Comparison of ENCODE assay signal across 10 cellular contexts in the genomic region with DNA sequence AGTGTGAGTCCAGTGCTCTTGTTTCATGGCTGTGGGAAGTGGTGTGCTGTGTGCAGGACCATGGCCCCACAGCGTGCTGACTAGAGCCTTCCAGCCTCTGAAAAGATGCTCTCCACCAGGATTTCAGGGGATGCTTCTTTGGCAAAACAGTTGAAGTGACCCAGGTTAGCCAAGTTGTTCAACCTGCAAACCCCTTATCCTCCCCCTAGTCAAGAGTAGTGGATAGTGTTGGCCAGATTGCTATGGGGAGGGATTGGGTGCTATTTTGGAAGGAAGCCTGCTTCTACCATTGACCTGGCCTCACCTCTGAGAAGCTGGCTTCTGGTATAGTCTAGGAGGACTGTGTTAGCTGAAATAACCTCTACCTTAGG. TPM values are rescaled to one million over a fixed set of nuclear protein-coding genes. Genes with fewer than 3 reads are reported as not detected.
DNase-seq lines count a peak whose midpoint lies in the region; ATAC-seq, FAIRE-seq and TF ChIP-seq lines count a peak whose summit lies in the region.
"Had no signal": no experiment of that assay in that cellular context is flagged by ENCODE, and none has a peak within 500 bp of the region (broad histone marks: within the 10 kb centered on the region; RNA-seq: fewer than 3 reads in every experiment).

No MANE protein-coding gene starts in this region.

- H3K27ac ChIP-seq in heart right ventricle (peak overlapping the region in 7 of 10 donors; percentile 27 to 89 (median 88)), mesodermal cell (ENCODE audit: low read depth, low read length, severe bottlenecking) (no peak overlapping the region), uterus (peak overlapping the region; percentile 89 to 91), H9 (ENCODE audit: insufficient read length, low read depth, low read length) (no peak overlapping the region)

- no peak overlapping the region for H4K8ac ChIP-seq in H9 (replicated peaks; ENCODE audit: insufficient read length, low read depth, low read length)

- 62 to 64% methylated on average over 1 of the region's 1 CpG for WGBS in heart right ventricle, 2 donors
- 100% methylated on average over 1 of the region's 1 CpG; no CpG with 5 or more reads in 1 of the 2 experiments for WGBS in mesodermal cell (ENCODE audit: insufficient coverage in 2 of 2), 2 experiments
- no CpG with 5 or more reads among the region's 1 CpG for WGBS in H9 (ENCODE audit: extremely low coverage, insufficient read length, low lambda C conversion rate)

- H3K9me3 Mint-ChIP-seq in H9, result no peaks in the 10 kb centered on the region

- no peak overlapping the region for H2AK5ac ChIP-seq in H9 (ENCODE audit: insufficient read length, low read length)

- no peak for TF ChIP-seq POLR2A in uterus (IDR thresholded peaks at IDR 0.05)

- no peak overlapping the region for H3K4ac ChIP-seq in H9 (ENCODE audit: low read depth, low read length)

- no peak for ATAC-seq in heart right ventricle
- ATAC-seq in Right ventricle myocardium superior (ENCODE audit: poor library complexity), result no peak
- no peak for ATAC-seq in HG03439 (IDR thresholded peaks at IDR 0.05; ENCODE audit: unreplicated experiment)

- no peak for FAIRE-seq in bronchial epithelial cell (lab: Jason Lieb, UNC)
- FAIRE-seq: islet of Langerhans had no signal

- H2AFZ ChIP-seq in H9 (ENCODE audit: low read length), result no peak overlapping the region

- TF ChIP-seq CTCF in heart right ventricle (IDR thresholded peaks at IDR 0.05) (no peak), bronchial epithelial cell (IDR thresholded peaks at IDR 0.05; ENCODE audit: insufficient read depth, low read length, severe bottlenecking) (no peak), uterus (IDR thresholded peaks at IDR 0.05) (no peak), H9 (conservative IDR thresholded peaks at IDR 0.05) (no peak)

- H2BK120ac ChIP-seq in H9 (ENCODE audit: low read depth, low read length, poor library complexity, severe bottlenecking), result no peak overlapping the region

- peaks cover 12% of the 10 kb centered on the region for H3K23me2 ChIP-seq in H9 (ENCODE audit: insufficient read length, low read depth, low read length, poor library complexity, severe bottlenecking)

- DNase-seq in heart right ventricle, result no peak
- DNase-seq in Right ventricle myocardium superior, result no peak
- no peak for DNase-seq in bronchial epithelial cell (ENCODE audit: low read depth)
- DNase-seq in uterus, result no peak
- DNase-seq in activated gamma-delta T cell treated with Interleukin-2 at 50 U/mL for 16 hours, result no peak
- DNase-seq in H9, result no peak
- DNase-seq: NCI-H446 treated with DMSO at 0.1 percent for 48 hours had no signal

- H3K9me3 ChIP-seq in heart right ventricle (no peaks in the 10 kb centered on the region), mesodermal cell (ENCODE audit: control insufficient read depth, low read length) (no peaks in the 10 kb centered on the region), uterus (no peaks in the 10 kb centered on the region), H9 (ENCODE audit: control insufficient read depth, low read depth, low read length) (no peaks in the 10 kb centered on the region)

- H3K79me2 ChIP-seq in H9 (ENCODE audit: insufficient read depth, low read length), result no peaks in the 10 kb centered on the region

- no peaks in the 10 kb centered on the region for H3K36me3 Mint-ChIP-seq in H9 (ENCODE audit: insufficient read depth in 1 of 3, low read depth in 3 of 3)

- H3K4me1 ChIP-seq in heart right ventricle (peaks cover 14 to 65% (median 45%) of the 10 kb centered on the region in 9 donors), mesodermal cell (ENCODE audit: control insufficient read depth, insufficient read depth, low read length, poor library complexity, severe bottlenecking) (peaks cover 29% of the 10 kb centered on the region), uterus (peaks cover 0 to 5% of the 10 kb centered on the region in 2 donors), H9 (ENCODE audit: insufficient read depth, low read length) (no peaks in the 10 kb centered on the region)

- H2BK15ac ChIP-seq in H9 (ENCODE audit: low read depth, low read length), result no peak overlapping the region

- H3K14ac ChIP-seq in H9 (ENCODE audit: insufficient read depth, low read length), result no peak overlapping the region

- H2BK20ac ChIP-seq in H9 (ENCODE audit: low read depth, low read length, poor library complexity, severe bottlenecking), result no peak overlapping the region

- H4K5ac ChIP-seq in H9 (ENCODE audit: insufficient read length, low read depth, low read length), result no peak overlapping the region

- no peak overlapping the region for H3K23ac ChIP-seq in H9 (ENCODE audit: insufficient read length, low read depth, low read length)

- H3K4me2 ChIP-seq in H9 (ENCODE audit: insufficient read depth, insufficient read length, low read length), result no peak overlapping the region

- no peak overlapping the region for H4K91ac ChIP-seq in H9 (ENCODE audit: insufficient read length, low read depth, low read length)

- H3K4me1 Mint-ChIP-seq in H9, result peaks cover 8 to 9% of the 10 kb centered on the region in 2 experiments

- peaks cover 0 to 4% (median 0%) of the 10 kb centered on the region in 9 donors for H3K36me3 ChIP-seq in heart right ventricle
- H3K36me3 ChIP-seq in bronchial epithelial cell (ENCODE audit: control insufficient read depth, insufficient read depth, low read length), result peaks cover 6% of the 10 kb centered on the region
- peaks cover 33% of the 10 kb centered on the region for H3K36me3 ChIP-seq in mesodermal cell (ENCODE audit: control insufficient read depth, insufficient read depth, low read length)
- H3K36me3 ChIP-seq in uterus, result no peaks in the 10 kb centered on the region

- no peak overlapping the region for H3K56ac ChIP-seq in H9 (ENCODE audit: insufficient read length, low read depth, low read length)

- H3K9ac ChIP-seq in H9 (ENCODE audit: extremely low read depth, insufficient read length, low read length), result no peak overlapping the region

- H3K27ac Mint-ChIP-seq in H9, result no peak overlapping the region

- H3K18ac ChIP-seq in H9 (ENCODE audit: insufficient read length, low read depth, low read length), result no peak overlapping the region

- H3T11ph ChIP-seq in H9 (ENCODE audit: low read length), result no peak overlapping the region

- no peaks in the 10 kb centered on the region for H4K20me1 ChIP-seq in H9 (ENCODE audit: control insufficient read depth, insufficient read depth, insufficient read length)

- intact Hi-C loops in heart right ventricle (cut with DNase I), result loop anchor here in 5 of 10 donors (5.0 to 10.0 kb wide), 4 partner anchors 50 to 125 kb away; no protein-coding TSS in a partner anchor
- intact Hi-C loops in Right ventricle myocardium superior (cut with DNase I), result no loop called here
- intact Hi-C loops in uterus (cut with DNase I; ENCODE audit: low total_unique reads), result no loop called here

- H2BK5ac ChIP-seq in H9 (ENCODE audit: insufficient read length, low read length), result no peak overlapping the region

- no peaks in the 10 kb centered on the region for H3K79me1 ChIP-seq in H9 (ENCODE audit: insufficient read depth, low read depth, low read length, poor library complexity, severe bottlenecking)

- no peak overlapping the region for H3K4me3 Mint-ChIP-seq in H9

- H3K27me3 ChIP-seq in heart right ventricle, result no peaks in the 10 kb centered on the region
- H3K27me3 ChIP-seq in bronchial epithelial cell (ENCODE audit: control insufficient read depth, insufficient read depth, low read length), result no peaks in the 10 kb centered on the region
- no peaks in the 10 kb centered on the region for H3K27me3 ChIP-seq in uterus
- H3K27me3 ChIP-seq in H9 (ENCODE audit: insufficient read depth, low read length), result peaks cover 7% of the 10 kb centered on the region; the same call in 1 of the 2 replicates

- H2BK12ac ChIP-seq in H9 (ENCODE audit: insufficient read length, low read depth, low read length), result no peak overlapping the region

- H3K27me3 Mint-ChIP-seq in H9 (ENCODE audit: low read depth), result peaks cover 79% of the 10 kb centered on the region

- H3K4me3 ChIP-seq in heart right ventricle (peak overlapping the region in 8 of 10 donors; percentile 72 to 97 (median 89)), bronchial epithelial cell (ENCODE audit: low read depth, low read length) (peak overlapping the region; percentile 71), mesodermal cell (ENCODE audit: extremely low read depth, insufficient read depth, low read length, poor library complexity, severe bottlenecking) (peak overlapping the region; percentile 69), uterus (peak overlapping the region; percentile 76 to 85)

RNA-seq across cellular contexts. Expression of a gene that starts 1.7 kb away (rescaled TPM):
- total RNA-seq in heart right ventricle (10 to 100 TPM; 38.1 to 95.7 (median 72.7) TPM), Right ventricle myocardium superior (34.8 TPM), bronchial epithelial cell (75.0 and 95.9 TPM in 2 replicates), uterus (100 to 1,000 TPM in 1 of 4 donors, 10 to 100 TPM in 3; 29.6 to 139 (median 53.1) TPM), H9 (2021) (4.7 and 6.0 TPM in 2 replicates)
- polyA plus RNA-seq in heart right ventricle, result 10 to 100 TPM; 32.5 to 57.9 TPM
- polyA plus RNA-seq in mesodermal cell (2013, experiment 1 of 2), result 99.2 TPM
- polyA plus RNA-seq in mesodermal cell (2013, experiment 2 of 2), result 85.1 TPM

Comparison
In these comparisons a context has a peak if more than half of its experiments do, and no peak if none do; other contexts are left out.
1. H3K27ac ChIP-seq: peak in heart right ventricle (7 of 10) and uterus (2 of 2); none in mesodermal cell (single experiment) and H9 (single experiment).
2. Peak in every context shown above with its lines, with median percentiles within 50 percentile points of each other: H3K4me3 ChIP-seq.